ENCODE assay signal across 8 cellular contexts in the genomic region with DNA sequence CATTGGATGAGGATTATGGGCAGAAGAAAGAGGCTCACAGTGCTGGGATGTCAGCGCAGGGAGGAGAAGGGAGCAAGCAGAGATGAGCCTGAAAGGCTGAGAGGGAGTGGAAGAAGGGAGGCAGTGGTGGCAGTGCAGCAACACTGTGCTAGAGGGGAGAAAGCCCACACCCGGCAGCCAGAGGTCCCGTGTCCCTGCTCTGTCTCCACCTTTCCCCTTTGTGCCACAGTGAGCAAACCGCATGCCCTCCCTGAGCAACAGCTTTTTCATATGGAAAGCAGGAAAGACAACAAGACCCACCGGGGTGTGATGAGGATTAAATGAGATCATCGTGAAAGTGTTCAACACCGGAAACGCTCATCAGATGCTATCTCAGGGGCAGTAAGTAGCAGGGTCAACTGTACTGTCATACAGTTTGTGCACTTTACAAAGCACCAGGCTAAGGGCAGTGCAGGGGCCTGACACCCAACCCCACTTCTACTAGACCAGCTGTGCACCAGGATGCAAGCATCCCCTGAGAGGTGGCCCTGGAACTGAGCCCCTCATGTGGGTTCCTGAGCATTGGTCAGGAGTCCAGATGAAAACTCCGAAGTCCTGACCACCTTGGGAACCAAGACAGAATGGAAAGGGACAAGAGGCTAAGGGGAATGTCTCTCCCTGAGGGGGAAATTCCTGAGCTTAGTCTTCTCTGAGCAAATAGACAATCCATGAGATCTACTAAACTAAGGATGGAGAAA.
A peak's percentile ranks its signal among the peaks of the same experiment; 100 is the strongest.
DNase-seq lines count a peak whose midpoint lies in the region; ATAC-seq and TF ChIP-seq lines count a peak whose summit lies in the region.

No MANE protein-coding gene starts in this region.

- H3K79me2 ChIP-seq in KMS-11 (ENCODE audit: insufficient read depth, low read depth), result no peaks in the 10 kb centered on the region

- no peaks in the 10 kb centered on the region for H3K27me3 ChIP-seq in KMS-11 (ENCODE audit: insufficient read depth, low read depth)
- no peaks in the 10 kb centered on the region for H3K27me3 ChIP-seq in brain microvascular endothelial cell (replicated peaks)
- no peaks in the 10 kb centered on the region for H3K27me3 ChIP-seq in muscle layer of duodenum (ENCODE audit: low read depth, low read length)

- H3K27ac ChIP-seq in KMS-11, result no peak overlapping the region
- no peak overlapping the region for H3K27ac ChIP-seq in brain microvascular endothelial cell
- peak overlapping the region; percentile 42 for H3K27ac ChIP-seq in muscle layer of duodenum (ENCODE audit: low read length)

- no peaks in the 10 kb centered on the region for H3K36me3 ChIP-seq in KMS-11 (ENCODE audit: insufficient read depth)
- no peaks in the 10 kb centered on the region for H3K36me3 ChIP-seq in brain microvascular endothelial cell (replicated peaks)
- no peaks in the 10 kb centered on the region for H3K36me3 ChIP-seq in muscle layer of duodenum (ENCODE audit: control insufficient read depth in 1 of 2, insufficient read depth in 2 of 2, low read length in 2 of 2)

- H3K9ac ChIP-seq in KMS-11, result no peak overlapping the region

- H4K20me1 ChIP-seq in KMS-11 (ENCODE audit: insufficient read depth), result no peaks in the 10 kb centered on the region

- TF ChIP-seq CTCF in KMS-11 (conservative IDR thresholded peaks at IDR 0.05; ENCODE audit: low read depth, low read length) (no peak), brain microvascular endothelial cell (IDR thresholded peaks at IDR 0.05; ENCODE audit: low read depth, low read length, missing control alignments) (no peak)

- H3K4me1 ChIP-seq in KMS-11 (ENCODE audit: low read depth, poor library complexity, severe bottlenecking) (no peaks in the 10 kb centered on the region), muscle layer of duodenum (ENCODE audit: control insufficient read depth in 1 of 2, insufficient read depth in 2 of 2, low read length in 2 of 2) (peaks cover 5 to 18% of the 10 kb centered on the region in 2 donors)

- ATAC-seq in GM18502 (IDR thresholded peaks at IDR 0.05; ENCODE audit: poor library complexity, unreplicated experiment) (peak; percentile 66), HG03565 (IDR thresholded peaks at IDR 0.05; ENCODE audit: unreplicated experiment) (no peak), GM21717 (IDR thresholded peaks at IDR 0.05; ENCODE audit: unreplicated experiment) (no peak)

- no peaks in the 10 kb centered on the region for H3K9me3 ChIP-seq in muscle layer of duodenum (ENCODE audit: control insufficient read depth in 1 of 2, low read length in 2 of 2)

- in situ Hi-C loops in brain microvascular endothelial cell (cut with HindIII; ENCODE audit: low pct_ligation_motif_present, low sequenced_read_pairs), result no loop called here

- peak; percentile 30 for DNase-seq in brain microvascular endothelial cell
- DNase-seq in central memory CD4-positive, alpha-beta T cell, result no peak
- no peak for DNase-seq in NCI-H1105 (lab: John Stamatoyannopoulos, UW)

- no peak overlapping the region for H3K4me3 ChIP-seq in KMS-11 (IDR thresholded peaks at IDR 0.05; ENCODE audit: insufficient read depth, low read depth, low read length)
- no peak overlapping the region for H3K4me3 ChIP-seq in brain microvascular endothelial cell (ENCODE audit: low read depth, low read length)
- H3K4me3 ChIP-seq in muscle layer of duodenum (ENCODE audit: low read depth in 1 of 2, low read length in 2 of 2), result no peak overlapping the region

- no peak overlapping the region for H3K4me2 ChIP-seq in KMS-11

- H2AFZ ChIP-seq in KMS-11 (ENCODE audit: low read depth), result peak overlapping the region; percentile 29; the same call in 1 of the 2 replicates
